ENCODE assay signal across 1 cellular context in the genomic region with DNA sequence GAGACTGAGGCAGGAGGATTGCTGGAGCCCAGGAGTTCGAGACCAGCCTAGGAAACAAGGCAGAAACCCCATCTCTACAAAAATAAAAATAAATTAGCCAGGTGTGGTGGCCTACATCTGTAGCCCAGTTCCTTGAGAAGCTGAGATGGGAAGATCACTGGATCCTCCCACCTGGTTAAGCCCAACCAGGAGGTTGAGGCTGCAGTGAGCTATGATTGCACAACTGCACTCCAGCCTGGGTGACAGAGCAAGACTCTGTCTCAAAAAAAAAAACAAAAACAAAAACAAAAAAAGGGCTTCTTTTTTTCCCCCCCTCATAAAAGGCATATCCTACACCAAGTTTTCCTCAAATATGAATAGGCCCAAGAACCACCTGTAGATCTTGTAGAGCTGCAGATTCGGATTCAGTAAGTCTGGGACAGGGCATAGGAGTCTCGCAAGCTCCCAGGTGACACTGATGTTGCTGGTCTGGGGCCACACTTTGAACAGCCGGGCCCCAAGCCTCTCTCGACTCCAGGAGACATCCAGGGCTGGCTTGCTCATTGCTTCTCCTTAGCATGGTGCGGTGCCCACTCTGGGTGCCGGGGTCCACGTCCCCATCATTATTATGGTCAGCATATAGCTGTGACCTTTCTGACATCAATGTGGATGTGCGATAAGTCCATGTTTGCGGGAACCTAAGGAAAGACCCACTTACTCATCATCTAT.
TF ChIP-seq lines count a peak whose summit lies in the region.

No MANE protein-coding gene starts in this region.

TF ChIP-seq in GM12891, 5 proteins besides CTCF, POLR2A, EP300 and RAD21:
- TF ChIP-seq TAF1 (IDR thresholded peaks at IDR 0.05; ENCODE audit: low read depth, low read length) (no peak), POU2F2 (IDR thresholded peaks at IDR 0.05; ENCODE audit: low read depth, low read length) (no peak), SPI1 (IDR thresholded peaks at IDR 0.05; ENCODE audit: low read depth, low read length) (no peak), PAX5 (IDR thresholded peaks at IDR 0.05; ENCODE audit: insufficient read depth, low read length, severe bottlenecking) (no peak), POLR2AphosphoS5 (IDR thresholded peaks at IDR 0.05; ENCODE audit: low read depth, low read length) (no peak)
